1 cellular context compared by ENCODE assay signal in the genomic region with DNA sequence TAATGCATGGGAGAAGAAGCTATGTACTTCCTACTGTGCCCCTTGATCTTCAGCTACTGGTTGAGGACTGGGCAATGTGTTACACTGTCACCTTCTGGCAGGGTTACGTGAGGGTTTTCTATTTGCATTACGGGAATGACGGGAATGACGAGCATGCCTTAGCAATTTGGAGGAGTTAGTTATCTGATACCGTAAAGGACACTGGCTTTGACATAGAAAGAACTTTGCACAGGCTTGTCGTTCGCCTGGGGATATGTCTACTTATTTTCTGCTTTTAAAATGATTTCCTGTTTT.
TF ChIP-seq lines count a peak whose summit lies in the region.

No MANE protein-coding gene starts in this region.

TF ChIP-seq in HepG2, 621 proteins besides CTCF, POLR2A, EP300 and RAD21 (continued from another document and continues in another):
- TF ChIP-seq, protein P1, sequence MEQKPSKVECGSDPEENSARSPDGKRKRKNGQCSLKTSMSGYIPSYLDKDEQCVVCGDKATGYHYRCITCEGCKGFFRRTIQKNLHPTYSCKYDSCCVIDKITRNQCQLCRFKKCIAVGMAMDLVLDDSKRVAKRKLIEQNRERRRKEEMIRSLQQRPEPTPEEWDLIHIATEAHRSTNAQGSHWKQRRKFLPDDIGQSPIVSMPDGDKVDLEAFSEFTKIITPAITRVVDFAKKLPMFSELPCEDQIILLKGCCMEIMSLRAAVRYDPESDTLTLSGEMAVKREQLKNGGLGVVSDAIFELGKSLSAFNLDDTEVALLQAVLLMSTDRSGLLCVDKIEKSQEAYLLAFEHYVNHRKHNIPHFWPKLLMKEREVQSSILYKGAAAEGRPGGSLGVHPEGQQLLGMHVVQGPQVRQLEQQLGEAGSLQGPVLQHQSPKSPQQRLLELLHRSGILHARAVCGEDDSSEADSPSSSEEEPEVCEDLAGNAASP (CRISPR knock-in tag; IDR thresholded peaks at IDR 0.05; ENCODE audit: borderline replicate concordance) = 0 out of 2 replicates have a peak, but pooled peaks have one; percentile 18
- no peak for TF ChIP-seq SOX6 (IDR thresholded peaks at IDR 0.05)
- TF ChIP-seq SOX6 (CRISPR knock-in tag; IDR thresholded peaks at IDR 0.05) = no peak
- TF ChIP-seq, protein P2, sequence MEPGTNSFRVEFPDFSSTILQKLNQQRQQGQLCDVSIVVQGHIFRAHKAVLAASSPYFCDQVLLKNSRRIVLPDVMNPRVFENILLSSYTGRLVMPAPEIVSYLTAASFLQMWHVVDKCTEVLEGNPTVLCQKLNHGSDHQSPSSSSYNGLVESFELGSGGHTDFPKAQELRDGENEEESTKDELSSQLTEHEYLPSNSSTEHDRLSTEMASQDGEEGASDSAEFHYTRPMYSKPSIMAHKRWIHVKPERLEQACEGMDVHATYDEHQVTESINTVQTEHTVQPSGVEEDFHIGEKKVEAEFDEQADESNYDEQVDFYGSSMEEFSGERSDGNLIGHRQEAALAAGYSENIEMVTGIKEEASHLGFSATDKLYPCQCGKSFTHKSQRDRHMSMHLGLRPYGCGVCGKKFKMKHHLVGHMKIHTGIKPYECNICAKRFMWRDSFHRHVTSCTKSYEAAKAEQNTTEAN (CRISPR knock-in tag; conservative IDR thresholded peaks at IDR 0.05) = no peak
- TF ChIP-seq RAD51 (IDR thresholded peaks at IDR 0.05; ENCODE audit: borderline replicate concordance) = no peak
- TF ChIP-seq, protein P3, sequence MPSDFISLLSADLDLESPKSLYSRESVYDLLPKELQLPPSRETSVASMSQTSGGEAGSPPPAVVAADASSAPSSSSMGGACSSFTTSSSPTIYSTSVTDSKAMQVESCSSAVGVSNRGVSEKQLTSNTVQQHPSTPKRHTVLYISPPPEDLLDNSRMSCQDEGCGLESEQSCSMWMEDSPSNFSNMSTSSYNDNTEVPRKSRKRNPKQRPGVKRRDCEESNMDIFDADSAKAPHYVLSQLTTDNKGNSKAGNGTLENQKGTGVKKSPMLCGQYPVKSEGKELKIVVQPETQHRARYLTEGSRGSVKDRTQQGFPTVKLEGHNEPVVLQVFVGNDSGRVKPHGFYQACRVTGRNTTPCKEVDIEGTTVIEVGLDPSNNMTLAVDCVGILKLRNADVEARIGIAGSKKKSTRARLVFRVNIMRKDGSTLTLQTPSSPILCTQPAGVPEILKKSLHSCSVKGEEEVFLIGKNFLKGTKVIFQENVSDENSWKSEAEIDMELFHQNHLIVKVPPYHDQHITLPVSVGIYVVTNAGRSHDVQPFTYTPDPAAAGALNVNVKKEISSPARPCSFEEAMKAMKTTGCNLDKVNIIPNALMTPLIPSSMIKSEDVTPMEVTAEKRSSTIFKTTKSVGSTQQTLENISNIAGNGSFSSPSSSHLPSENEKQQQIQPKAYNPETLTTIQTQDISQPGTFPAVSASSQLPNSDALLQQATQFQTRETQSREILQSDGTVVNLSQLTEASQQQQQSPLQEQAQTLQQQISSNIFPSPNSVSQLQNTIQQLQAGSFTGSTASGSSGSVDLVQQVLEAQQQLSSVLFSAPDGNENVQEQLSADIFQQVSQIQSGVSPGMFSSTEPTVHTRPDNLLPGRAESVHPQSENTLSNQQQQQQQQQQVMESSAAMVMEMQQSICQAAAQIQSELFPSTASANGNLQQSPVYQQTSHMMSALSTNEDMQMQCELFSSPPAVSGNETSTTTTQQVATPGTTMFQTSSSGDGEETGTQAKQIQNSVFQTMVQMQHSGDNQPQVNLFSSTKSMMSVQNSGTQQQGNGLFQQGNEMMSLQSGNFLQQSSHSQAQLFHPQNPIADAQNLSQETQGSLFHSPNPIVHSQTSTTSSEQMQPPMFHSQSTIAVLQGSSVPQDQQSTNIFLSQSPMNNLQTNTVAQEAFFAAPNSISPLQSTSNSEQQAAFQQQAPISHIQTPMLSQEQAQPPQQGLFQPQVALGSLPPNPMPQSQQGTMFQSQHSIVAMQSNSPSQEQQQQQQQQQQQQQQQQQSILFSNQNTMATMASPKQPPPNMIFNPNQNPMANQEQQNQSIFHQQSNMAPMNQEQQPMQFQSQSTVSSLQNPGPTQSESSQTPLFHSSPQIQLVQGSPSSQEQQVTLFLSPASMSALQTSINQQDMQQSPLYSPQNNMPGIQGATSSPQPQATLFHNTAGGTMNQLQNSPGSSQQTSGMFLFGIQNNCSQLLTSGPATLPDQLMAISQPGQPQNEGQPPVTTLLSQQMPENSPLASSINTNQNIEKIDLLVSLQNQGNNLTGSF (CRISPR knock-in tag; IDR thresholded peaks at IDR 0.05) = no peak
- no peak for TF ChIP-seq ZZZ3 (CRISPR knock-in tag; IDR thresholded peaks at IDR 0.05; ENCODE audit: borderline replicate concordance)
- TF ChIP-seq PHF5A (CRISPR knock-in tag; IDR thresholded peaks at IDR 0.05; ENCODE audit: low read depth, unreplicated experiment) = no peak
- TF ChIP-seq KDM5B (CRISPR knock-in tag; IDR thresholded peaks at IDR 0.05; ENCODE audit: borderline replicate concordance) = no peak
- 0 out of 2 replicates have a peak, but pooled peaks have one; percentile 17 for TF ChIP-seq RARA (CRISPR knock-in tag; IDR thresholded peaks at IDR 0.05)
- TF ChIP-seq, protein P4, sequence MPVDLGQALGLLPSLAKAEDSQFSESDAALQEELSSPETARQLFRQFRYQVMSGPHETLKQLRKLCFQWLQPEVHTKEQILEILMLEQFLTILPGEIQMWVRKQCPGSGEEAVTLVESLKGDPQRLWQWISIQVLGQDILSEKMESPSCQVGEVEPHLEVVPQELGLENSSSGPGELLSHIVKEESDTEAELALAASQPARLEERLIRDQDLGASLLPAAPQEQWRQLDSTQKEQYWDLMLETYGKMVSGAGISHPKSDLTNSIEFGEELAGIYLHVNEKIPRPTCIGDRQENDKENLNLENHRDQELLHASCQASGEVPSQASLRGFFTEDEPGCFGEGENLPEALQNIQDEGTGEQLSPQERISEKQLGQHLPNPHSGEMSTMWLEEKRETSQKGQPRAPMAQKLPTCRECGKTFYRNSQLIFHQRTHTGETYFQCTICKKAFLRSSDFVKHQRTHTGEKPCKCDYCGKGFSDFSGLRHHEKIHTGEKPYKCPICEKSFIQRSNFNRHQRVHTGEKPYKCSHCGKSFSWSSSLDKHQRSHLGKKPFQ (CRISPR knock-in tag; IDR thresholded peaks at IDR 0.05; ENCODE audit: insufficient replicate concordance) = no peak
- TF ChIP-seq ZNF225 (CRISPR knock-in tag; IDR thresholded peaks at IDR 0.05) = no peak
- TF ChIP-seq, protein P5, sequence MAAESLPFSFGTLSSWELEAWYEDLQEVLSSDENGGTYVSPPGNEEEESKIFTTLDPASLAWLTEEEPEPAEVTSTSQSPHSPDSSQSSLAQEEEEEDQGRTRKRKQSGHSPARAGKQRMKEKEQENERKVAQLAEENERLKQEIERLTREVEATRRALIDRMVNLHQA (CRISPR knock-in tag; IDR thresholded peaks at IDR 0.05) = no peak
- TF ChIP-seq, protein P6, sequence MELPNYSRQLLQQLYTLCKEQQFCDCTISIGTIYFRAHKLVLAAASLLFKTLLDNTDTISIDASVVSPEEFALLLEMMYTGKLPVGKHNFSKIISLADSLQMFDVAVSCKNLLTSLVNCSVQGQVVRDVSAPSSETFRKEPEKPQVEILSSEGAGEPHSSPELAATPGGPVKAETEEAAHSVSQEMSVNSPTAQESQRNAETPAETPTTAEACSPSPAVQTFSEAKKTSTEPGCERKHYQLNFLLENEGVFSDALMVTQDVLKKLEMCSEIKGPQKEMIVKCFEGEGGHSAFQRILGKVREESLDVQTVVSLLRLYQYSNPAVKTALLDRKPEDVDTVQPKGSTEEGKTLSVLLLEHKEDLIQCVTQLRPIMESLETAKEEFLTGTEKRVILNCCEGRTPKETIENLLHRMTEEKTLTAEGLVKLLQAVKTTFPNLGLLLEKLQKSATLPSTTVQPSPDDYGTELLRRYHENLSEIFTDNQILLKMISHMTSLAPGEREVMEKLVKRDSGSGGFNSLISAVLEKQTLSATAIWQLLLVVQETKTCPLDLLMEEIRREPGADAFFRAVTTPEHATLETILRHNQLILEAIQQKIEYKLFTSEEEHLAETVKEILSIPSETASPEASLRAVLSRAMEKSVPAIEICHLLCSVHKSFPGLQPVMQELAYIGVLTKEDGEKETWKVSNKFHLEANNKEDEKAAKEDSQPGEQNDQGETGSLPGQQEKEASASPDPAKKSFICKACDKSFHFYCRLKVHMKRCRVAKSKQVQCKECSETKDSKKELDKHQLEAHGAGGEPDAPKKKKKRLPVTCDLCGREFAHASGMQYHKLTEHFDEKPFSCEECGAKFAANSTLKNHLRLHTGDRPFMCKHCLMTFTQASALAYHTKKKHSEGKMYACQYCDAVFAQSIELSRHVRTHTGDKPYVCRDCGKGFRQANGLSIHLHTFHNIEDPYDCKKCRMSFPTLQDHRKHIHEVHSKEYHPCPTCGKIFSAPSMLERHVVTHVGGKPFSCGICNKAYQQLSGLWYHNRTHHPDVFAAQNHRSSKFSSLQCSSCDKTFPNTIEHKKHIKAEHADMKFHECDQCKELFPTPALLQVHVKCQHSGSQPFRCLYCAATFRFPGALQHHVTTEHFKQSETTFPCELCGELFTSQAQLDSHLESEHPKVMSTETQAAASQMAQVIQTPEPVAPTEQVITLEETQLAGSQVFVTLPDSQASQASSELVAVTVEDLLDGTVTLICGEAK (IDR thresholded peaks at IDR 0.05) = no peak
- TF ChIP-seq, protein P6 (CRISPR knock-in tag; IDR thresholded peaks at IDR 0.05) = no peak
- TF ChIP-seq CBX5 (CRISPR knock-in tag; IDR thresholded peaks at IDR 0.05; ENCODE audit: borderline replicate concordance) = peak; percentile 55; the same call in 1 of the 2 replicates
- no peak for TF ChIP-seq ZNF547 (CRISPR knock-in tag; IDR thresholded peaks at IDR 0.05)
- no peak for TF ChIP-seq SMARCC2 (IDR thresholded peaks at IDR 0.05)
- TF ChIP-seq CEBPG (CRISPR knock-in tag; IDR thresholded peaks at IDR 0.05) = peak; percentile 42; the same call in 1 of the 2 replicates
- no peak for TF ChIP-seq ZFP37 (CRISPR knock-in tag; IDR thresholded peaks at IDR 0.05; ENCODE audit: borderline replicate concordance)
- TF ChIP-seq, protein P7, sequence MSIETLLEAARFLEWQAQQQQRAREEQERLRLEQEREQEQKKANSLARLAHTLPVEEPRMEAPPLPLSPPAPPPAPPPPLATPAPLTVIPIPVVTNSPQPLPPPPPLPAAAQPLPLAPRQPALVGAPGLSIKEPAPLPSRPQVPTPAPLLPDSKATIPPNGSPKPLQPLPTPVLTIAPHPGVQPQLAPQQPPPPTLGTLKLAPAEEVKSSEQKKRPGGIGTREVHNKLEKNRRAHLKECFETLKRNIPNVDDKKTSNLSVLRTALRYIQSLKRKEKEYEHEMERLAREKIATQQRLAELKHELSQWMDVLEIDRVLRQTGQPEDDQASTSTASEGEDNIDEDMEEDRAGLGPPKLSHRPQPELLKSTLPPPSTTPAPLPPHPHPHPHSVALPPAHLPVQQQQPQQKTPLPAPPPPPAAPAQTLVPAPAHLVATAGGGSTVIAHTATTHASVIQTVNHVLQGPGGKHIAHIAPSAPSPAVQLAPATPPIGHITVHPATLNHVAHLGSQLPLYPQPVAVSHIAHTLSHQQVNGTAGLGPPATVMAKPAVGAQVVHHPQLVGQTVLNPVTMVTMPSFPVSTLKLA (IDR thresholded peaks at IDR 0.05) = no peak
- no peak for TF ChIP-seq ZFP82 (CRISPR knock-in tag; IDR thresholded peaks at IDR 0.05; ENCODE audit: borderline replicate concordance)
- TF ChIP-seq, protein P8, sequence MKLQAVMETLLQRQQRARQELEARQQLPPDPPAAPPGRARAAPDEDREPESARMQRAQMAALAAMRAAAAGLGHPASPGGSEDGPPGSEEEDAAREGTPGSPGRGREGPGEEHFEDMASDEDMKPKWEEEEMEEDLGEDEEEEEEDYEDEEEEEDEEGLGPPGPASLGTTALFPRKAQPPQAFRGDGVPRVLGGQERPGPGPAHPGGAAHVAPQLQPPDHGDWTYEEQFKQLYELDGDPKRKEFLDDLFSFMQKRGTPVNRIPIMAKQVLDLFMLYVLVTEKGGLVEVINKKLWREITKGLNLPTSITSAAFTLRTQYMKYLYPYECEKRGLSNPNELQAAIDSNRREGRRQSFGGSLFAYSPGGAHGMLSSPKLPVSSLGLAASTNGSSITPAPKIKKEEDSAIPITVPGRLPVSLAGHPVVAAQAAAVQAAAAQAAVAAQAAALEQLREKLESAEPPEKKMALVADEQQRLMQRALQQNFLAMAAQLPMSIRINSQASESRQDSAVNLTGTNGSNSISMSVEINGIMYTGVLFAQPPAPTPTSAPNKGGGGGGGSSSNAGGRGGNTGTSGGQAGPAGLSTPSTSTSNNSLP (IDR thresholded peaks at IDR 0.05; ENCODE audit: low read depth, low read length) = no peak
- peak; percentile 35; the same call in 1 of the 2 replicates for TF ChIP-seq FOSL2 (CRISPR knock-in tag; IDR thresholded peaks at IDR 0.05)
- no peak for TF ChIP-seq ZNF3 (CRISPR knock-in tag; IDR thresholded peaks at IDR 0.05)
- no peak for TF ChIP-seq ZNF577 (CRISPR knock-in tag; IDR thresholded peaks at IDR 0.05; ENCODE audit: borderline replicate concordance, low read depth)
- TF ChIP-seq NPAS2 (CRISPR knock-in tag; IDR thresholded peaks at IDR 0.05; ENCODE audit: borderline replicate concordance) = no peak
